22 cellular contexts compared by ENCODE assay signal in the genomic region with DNA sequence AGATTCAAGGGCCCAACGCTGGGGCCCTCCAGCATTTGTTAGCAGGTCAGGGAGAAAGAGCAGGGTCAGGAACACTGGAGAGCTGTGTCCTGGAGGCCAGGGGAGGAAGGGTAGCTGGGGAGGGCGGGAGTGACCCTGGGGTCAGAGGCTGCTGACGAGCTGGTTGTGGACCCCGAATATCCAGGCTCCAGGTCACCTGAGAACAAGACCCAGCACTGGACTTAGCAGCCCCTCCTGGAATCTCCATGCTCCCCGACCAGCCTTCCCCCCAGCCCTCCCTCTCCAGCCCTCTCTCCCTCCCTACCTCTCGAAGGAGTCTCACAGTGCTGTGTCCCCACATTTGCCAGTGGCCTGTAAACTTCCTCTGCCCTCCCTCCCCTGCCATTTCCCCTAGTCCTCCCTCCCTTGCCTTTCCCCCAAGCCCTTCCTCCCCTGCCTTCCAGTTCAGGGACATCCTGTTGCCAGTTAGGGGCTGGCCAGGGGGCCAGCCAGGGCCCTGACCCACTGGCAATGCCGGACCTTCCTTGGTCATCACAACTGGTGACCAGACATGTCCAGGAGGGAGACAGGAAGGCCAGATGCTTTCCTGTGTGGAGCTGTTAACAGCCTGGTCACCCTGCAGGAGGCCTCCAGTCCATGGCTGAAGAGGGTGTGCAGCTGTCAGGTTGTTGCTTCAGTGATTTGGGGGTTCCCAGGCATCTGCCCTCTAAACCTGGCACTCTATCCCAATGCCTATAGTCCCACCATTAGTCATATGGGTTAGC. TPM values are rescaled to one million over a fixed set of nuclear protein-coding genes. Genes with fewer than 3 reads are reported as not detected.
DNase-seq lines count a peak whose midpoint lies in the region; ATAC-seq and TF ChIP-seq lines count a peak whose summit lies in the region.
"Had no signal": no experiment of that assay in that cellular context is flagged by ENCODE, and none has a peak within 500 bp of the region (broad histone marks: within the 10 kb centered on the region; RNA-seq: fewer than 3 reads in every experiment).

No MANE protein-coding gene starts in this region.

- H3K27me3 ChIP-seq in RWPE2 (ENCODE audit: insufficient read depth, poor library complexity, severe bottlenecking) (no peaks in the 10 kb centered on the region), left lung (peaks cover 0 to 24% of the 10 kb centered on the region in 2 donors), tibial artery (no peaks in the 10 kb centered on the region)
- H3K27me3 ChIP-seq: MG63 had no signal

- H3K4me1 ChIP-seq in RWPE2 (ENCODE audit: insufficient read depth, poor library complexity, severe bottlenecking), result no peaks in the 10 kb centered on the region
- no peaks in the 10 kb centered on the region for H3K4me1 ChIP-seq in left lung
- H3K4me1 ChIP-seq in tibial artery, result peaks cover 0 to 4% (median 1%) of the 10 kb centered on the region in 4 donors
- H3K4me1 ChIP-seq: BE2C had no signal

- H3K36me3 Mint-ChIP-seq in CD14-positive monocyte, result no peaks in the 10 kb centered on the region

- no peak overlapping the region for H3K4me3 Mint-ChIP-seq in CD14-positive monocyte
- H3K4me3 Mint-ChIP-seq: CD4-positive, alpha-beta T cell had no signal

- H3K4me3 ChIP-seq in RWPE2 (ENCODE audit: severe bottlenecking) (no peak overlapping the region), left lung (no peak overlapping the region), tibial artery (no peak overlapping the region)
- H3K4me3 ChIP-seq: MG63 had no signal

- no peak for ATAC-seq in RWPE2 (ENCODE audit: low read depth)
- ATAC-seq in left lung, result no peak
- ATAC-seq: PC-3 had no signal

- no peak for TF ChIP-seq CTCF in RWPE2 (IDR thresholded peaks at IDR 0.05; ENCODE audit: poor library complexity, severe bottlenecking)
- no peak for TF ChIP-seq CTCF in left lung (IDR thresholded peaks at IDR 0.05)
- TF ChIP-seq CTCF in tibial artery (IDR thresholded peaks at IDR 0.05), result no peak
- TF ChIP-seq CTCF in CD14-positive monocyte (IDR thresholded peaks at IDR 0.05), result no peak

- no peaks in the 10 kb centered on the region for H3K36me3 ChIP-seq in RWPE2 (ENCODE audit: low read depth)
- no peaks in the 10 kb centered on the region for H3K36me3 ChIP-seq in left lung
- H3K36me3 ChIP-seq in tibial artery, result no peaks in the 10 kb centered on the region
- H3K36me3 ChIP-seq: BE2C, MG63 had no signal

- peaks cover 0 to 8% (median 3%) of the 10 kb centered on the region in 7 donors for H3K9me3 Mint-ChIP-seq in CD14-positive monocyte
- H3K9me3 Mint-ChIP-seq: CD4-positive, alpha-beta T cell had no signal

- H3K27ac ChIP-seq in RWPE2 (ENCODE audit: poor library complexity, severe bottlenecking) (no peak overlapping the region), left lung (no peak overlapping the region), tibial artery (no peak overlapping the region)
- H3K27ac ChIP-seq: HL-60 had no signal

- intact Hi-C loops in left lung (cut with DNase I), result no loop called here
- intact Hi-C loops in tibial artery (cut with DNase I; ENCODE audit: low total_unique reads), result no loop called here
- intact Hi-C loops in CD14-positive monocyte (cut with micrococcal nuclease), result no loop called here

- H3K9me3 ChIP-seq in RWPE2 (ENCODE audit: severe bottlenecking), result no peaks in the 10 kb centered on the region
- H3K9me3 ChIP-seq in left lung, result no peaks in the 10 kb centered on the region
- H3K9me3 ChIP-seq in tibial artery, result peaks cover 0 to 5% (median 0%) of the 10 kb centered on the region in 3 donors
- H3K9me3 ChIP-seq: BE2C had no signal

- no peak overlapping the region for H3K27ac Mint-ChIP-seq in CD14-positive monocyte
- H3K27ac Mint-ChIP-seq: CD4-positive, alpha-beta T cell had no signal

- no peaks in the 10 kb centered on the region for H3K4me1 Mint-ChIP-seq in CD14-positive monocyte

- peak; percentile 41 for DNase-seq in activated effector memory CD4-positive, alpha-beta T cell treated with anti-CD3 and anti-CD28 coated beads, Interleukin-2, amount 50 U/mL, for 16 hours
- no peak for DNase-seq in activated effector memory CD4-positive, alpha-beta T cell treated with Interleukin-2 at 50 U/mL for 16 hours
- DNase-seq in RWPE2 (ENCODE audit: low spot score) (peak; percentile 17), left lung (peak; percentile 20 to 24), tibial artery (peak; percentile 11 to 42), CD14-positive monocyte (ENCODE audit: low spot score) (no peak), LoVo (ENCODE audit: low spot score) (no peak)
- DNase-seq in stimulated activated CD4-positive, alpha-beta T cell treated with anti-CD3 and anti-CD28 coated beads, Interleukin-2, amount 100 ng/mL, for 24 hours, result no peak
- DNase-seq: BE2C; CD4-positive, alpha-beta T cell; DMS153; GDM1; H7; IMR-90; MG63; NCI-H1048; NCI-H1436; NCI-H1930; NCI-H345; NCI-H524 treated with DMSO at 0.1 percent for 48 hours; PC-3 had no signal

- H3K27me3 Mint-ChIP-seq in CD14-positive monocyte (ENCODE audit: low read depth in 3 of 3), result peaks cover 14 to 28% (median 17%) of the 10 kb centered on the region in 3 donors

RNA-seq across cellular contexts. Expression of a gene that starts 50.0 kb away (rescaled TPM):
- total RNA-seq in left lung, result 10 to 100 TPM; 23.6 to 26.8 TPM
- polyA plus RNA-seq in CD14-positive monocyte, result 10 to 100 TPM in 1 of 2 donors, 1 to 10 TPM in 1; 9.7 to 10.5 TPM

RNA-seq across cellular contexts. Expression of a gene that starts 55.3 kb away (rescaled TPM):
- total RNA-seq in left lung, result 1 to 10 TPM; 3.2 to 4.5 TPM
- not detected for polyA plus RNA-seq in CD14-positive monocyte

Comparison
In these comparisons a context has a peak if more than half of its experiments do, and no peak if none do; other contexts are left out.
1. DNase-seq: peak in activated effector memory CD4-positive, alpha-beta T cell treated with anti-CD3 and anti-CD28 coated beads, Interleukin-2, amount 50 U/mL, for 16 hours (single experiment), RWPE2 (single experiment), left lung (2 of 2) and tibial artery (2 of 2); none in activated effector memory CD4-positive, alpha-beta T cell treated with Interleukin-2 at 50 U/mL for 16 hours (single experiment), CD14-positive monocyte (single experiment), LoVo (single experiment) and stimulated activated CD4-positive, alpha-beta T cell treated with anti-CD3 and anti-CD28 coated beads, Interleukin-2, amount 100 ng/mL, for 24 hours (0 of 2).